Comparison of ENCODE assay signal across 15 cellular contexts in genomic region chr2:57460875-57461274, GRCh38.
"Had no signal": no experiment of that assay in that cellular context is flagged by ENCODE, and none has a peak within 500 bp of the region (broad histone marks: within the 10 kb centered on the region; RNA-seq: fewer than 3 reads in every experiment).

No MANE protein-coding gene starts in this region.

- DNase-seq: activated CD4-positive, alpha-beta T cell treated with anti-CD3 and anti-CD28 coated beads for 48 hours; activated naive CD4-positive, alpha-beta T cell treated with Interleukin-2 at 50 U/mL for 16 hours; activated naive CD8-positive, alpha-beta T cell treated with anti-CD3 and anti-CD28 coated beads, Interleukin-2, amount 50 U/mL, for 24 hours; colonic mucosa; effector CD4-positive, alpha-beta T cell; foreskin keratinocyte; heart right ventricle; islet precursor cell; left ventricle myocardium inferior; psoas muscle; right lobe of liver; stimulated activated CD4-positive, alpha-beta T cell treated with anti-CD3 and anti-CD28 coated beads, Interleukin-12 subunit alpha, Interleukin-12 subunit beta, amount 100 ng/mL, for 4 hours; stimulated activated naive CD4-positive, alpha-beta T cell; substantia nigra had no signal

- ATAC-seq: activated naive CD8-positive, alpha-beta T cell treated with anti-CD3 and anti-CD28 coated beads, Interleukin-2, amount 50 U/mL, for 24 hours; foreskin keratinocyte; heart right ventricle; natural killer cell treated with Interleukin-12 subunit alpha and Interleukin-12 subunit beta and Interleukin-15 and Interleukin-18, amount 100 ng/mL, for 72 hours; psoas muscle; right lobe of liver had no signal
